In genomic region chr6:159968295-159969203, GRCh38 we compare ENCODE assay signal across 8 cellular contexts. TPM values are rescaled to one million over a fixed set of nuclear protein-coding genes. Genes with fewer than 3 reads are reported as not detected.
DNase-seq lines count a peak whose midpoint lies in the region; ATAC-seq and TF ChIP-seq lines count a peak whose summit lies in the region.

TSS of gene IGF2R (plus strand) at chr6:159969082. CDS start at chr6:159969247, 165 bp downstream.

- intact Hi-C loops in left lung (cut with DNase I) = no loop called here

- peak; percentile 52 for ATAC-seq in HG03378 (IDR thresholded peaks at IDR 0.05; ENCODE audit: unreplicated experiment)
- ATAC-seq in left lung = peak; percentile 93

- DNase-seq in NCI-H526 treated with DMSO at 0.1 percent for 48 hours (lab: John Stamatoyannopoulos, UW) (peak; percentile 42), dedifferentiated amniotic fluid mesenchymal stem cell (ENCODE audit: extremely low spot score) (peak; percentile 81), left lung (peak; percentile 93 to 97)
- peak; percentile 85 to 90 for DNase-seq in activated CD4-positive, alpha-beta T cell treated with anti-CD3 and anti-CD28 coated beads, Interleukin-2, amount 50 U/mL, for 24 hours (ENCODE audit: low read depth in 1 of 2, low spot score in 1 of 2)
- DNase-seq in stimulated activated CD4-positive, alpha-beta T cell treated with anti-CD3 and anti-CD28 coated beads, Interleukin-2, amount 100 ng/mL, for 4 hours (ENCODE audit: low read depth) = peak; percentile 91

- peak within 1 kb of the TSS; percentile 94 for H3K27ac ChIP-seq in BLaER1
- peak within 1 kb of the TSS; percentile 84 to 95 for H3K27ac ChIP-seq in left lung

- peak within 1 kb of the TSS; percentile 76 for H3K4me2 ChIP-seq in BLaER1

- TF ChIP-seq POLR2A in GM19193 (IDR thresholded peaks at IDR 0.05; ENCODE audit: extremely low read depth, insufficient read depth, insufficient read length) = peak; percentile 97

- H3K4me3 ChIP-seq in BLaER1 = peak within 1 kb of the TSS; percentile 99
- peak within 1 kb of the TSS; percentile 79 to 98 for H3K4me3 ChIP-seq in left lung

- H4K20me1 ChIP-seq in BLaER1 = peaks cover 43% of the 10 kb centered on the region

- no peak for TF ChIP-seq CTCF in left lung (IDR thresholded peaks at IDR 0.05)

- H3K9me3 ChIP-seq in BLaER1 (no peaks in the 10 kb centered on the region), left lung (no peaks in the 10 kb centered on the region)

- H3K27me3 ChIP-seq in BLaER1 (no peaks in the 10 kb centered on the region), left lung (no peaks in the 10 kb centered on the region)

- H3K9ac ChIP-seq in BLaER1 = peak within 1 kb of the TSS; percentile 97

- H3K4me1 ChIP-seq in BLaER1 (peaks cover 42% of the 10 kb centered on the region), left lung (peaks cover 12 to 68% of the 10 kb centered on the region in 2 donors)

- H3K36me3 ChIP-seq in BLaER1 (no peaks in the 10 kb centered on the region), left lung (no peaks in the 10 kb centered on the region)

RNA-seq across cellular contexts. Expression of gene IGF2R, which starts in this region (rescaled TPM):
- 100 to 1,000 TPM; 141 to 153 TPM for total RNA-seq in left lung

Comparison
In these comparisons a context has a peak if more than half of its experiments do, and no peak if none do; other contexts are left out.
1. Peak in every context shown above with its lines: DNase-seq, ATAC-seq, H3K4me3 ChIP-seq and H3K27ac ChIP-seq.
2. DNase-seq: peak in every context shown above with its lines; median percentile 95 in left lung; 91 in stimulated activated CD4-positive, alpha-beta T cell treated with anti-CD3 and anti-CD28 coated beads, Interleukin-2, amount 100 ng/mL, for 4 hours; 88 in activated CD4-positive, alpha-beta T cell treated with anti-CD3 and anti-CD28 coated beads, Interleukin-2, amount 50 U/mL, for 24 hours; 81 in dedifferentiated amniotic fluid mesenchymal stem cell; 42 in NCI-H526 treated with DMSO at 0.1 percent for 48 hours.